Comparison of ENCODE assay signal across 8 cellular contexts in genomic region chr16:31325171-31325570, GRCh38. TPM values are rescaled to one million over a fixed set of nuclear protein-coding genes. Genes with fewer than 3 reads are reported as not detected.
"Had no signal": no experiment of that assay in that cellular context is flagged by ENCODE, and none has a peak within 500 bp of the region (broad histone marks: within the 10 kb centered on the region; RNA-seq: fewer than 3 reads in every experiment).

No MANE protein-coding gene starts in this region.

- H3K4me3 ChIP-seq: GM23248, K562 had no signal

- ATAC-seq: K562 had no signal

- H3K27ac Mint-ChIP-seq: H9 had no signal

- H3K4me3 Mint-ChIP-seq: H9 had no signal

- H2AFZ ChIP-seq: GM23248 had no signal

- H3K27ac ChIP-seq: GM23248 had no signal

- DNase-seq: GM23248, GOT3, H9, HCEC 1CT, IMR-90 had no signal

- FAIRE-seq: H54, HTR-8/SVneo, K562 had no signal

- H3K9ac ChIP-seq: GM23248 had no signal

RNA-seq across cellular contexts. Expression of gene ITGAX, which starts 29.8 kb away (rescaled TPM):
- total RNA-seq: GM23248 had no signal
- polyA plus RNA-seq: GM23248 had no signal
